In genomic region chr1:183164963-183165362, GRCh38 we compare ENCODE assay signal across 21 cellular contexts. TPM values are rescaled to one million over a fixed set of nuclear protein-coding genes. Genes with fewer than 3 reads are reported as not detected.
A peak's percentile ranks its signal among the peaks of the same experiment; 100 is the strongest.
DNase-seq lines count a peak whose midpoint lies in the region; ATAC-seq, FAIRE-seq and TF ChIP-seq lines count a peak whose summit lies in the region.
"Had no signal": no experiment of that assay in that cellular context is flagged by ENCODE, and none has a peak within 500 bp of the region (broad histone marks: within the 10 kb centered on the region; RNA-seq: fewer than 3 reads in every experiment).

No MANE protein-coding gene starts in this region.

- BruUV-seq in MCF 10A (replicated peaks; lab: Mats Ljungman, UMichigan) = TSS peak; percentile 68

- H3K14ac ChIP-seq in mesenchymal stem cell (ENCODE audit: low read length in 2 of 2) = no peak overlapping the region

- no peak overlapping the region for H3K18ac ChIP-seq in mesenchymal stem cell (ENCODE audit: low read depth in 1 of 2, low read length in 2 of 2)

- intact Hi-C loops in MCF 10A (cut with micrococcal nuclease) = loop anchor here (1.0 kb wide), 2 partner anchors 15 to 21 kb away; partner anchors contain the start of gene LAMC2

- no peaks in the 10 kb centered on the region for H3K79me1 ChIP-seq in mesenchymal stem cell (replicated peaks; ENCODE audit: low read length, poor library complexity, severe bottlenecking)

- no peak overlapping the region for H3K9ac ChIP-seq in mesenchymal stem cell (ENCODE audit: low read length)

- H3K36me3 Mint-ChIP-seq in MCF 10A (ENCODE audit: insufficient read depth, unreplicated experiment) = peaks cover 4% of the 10 kb centered on the region
- H3K36me3 Mint-ChIP-seq: brain; immature natural killer cell; naive thymus-derived CD4-positive, alpha-beta T cell; stimulated activated effector memory CD8-positive, alpha-beta T cell treated with anti-CD3 and anti-CD28 coated beads, Interleukin-12 subunit alpha, Interleukin-12 subunit beta, amount 100 ng/mL, for 72 hours had no signal

- peak; percentile 6; the same call in 1 of the 2 replicates for TF ChIP-seq RAD21 in Ishikawa (IDR thresholded peaks at IDR 0.05; ENCODE audit: low read depth)

- H3K4ac ChIP-seq in mesenchymal stem cell (ENCODE audit: low read depth in 1 of 2, low read length in 2 of 2) = no peak overlapping the region

- H4K8ac ChIP-seq in mesenchymal stem cell (ENCODE audit: low read length) = no peak overlapping the region

- H3K23ac ChIP-seq in mesenchymal stem cell (ENCODE audit: low read length in 2 of 2) = no peak overlapping the region

- H2BK5ac ChIP-seq in mesenchymal stem cell (ENCODE audit: low read depth, low read length, poor library complexity, severe bottlenecking) = no peak overlapping the region

- no peak for ATAC-seq in HG02852 (IDR thresholded peaks at IDR 0.05; ENCODE audit: unreplicated experiment)
- ATAC-seq in HG03045 (IDR thresholded peaks at IDR 0.05; ENCODE audit: unreplicated experiment) = no peak
- ATAC-seq: activated naive CD8-positive, alpha-beta T cell treated with anti-CD3 and anti-CD28 coated beads, Interleukin-2, amount 50 U/mL, for 24 hours; heart right ventricle; naive thymus-derived CD4-positive, alpha-beta T cell; pancreas; sciatic nerve; stimulated activated effector memory CD8-positive, alpha-beta T cell treated with anti-CD3 and anti-CD28 coated beads, Interleukin-12 subunit alpha, Interleukin-12 subunit beta, amount 100 ng/mL, for 72 hours had no signal

- H4K91ac ChIP-seq in mesenchymal stem cell (ENCODE audit: low read length) = peak overlapping the region; percentile 78

- H3K4me3 ChIP-seq in mesenchymal stem cell (ENCODE audit: insufficient read depth in 1 of 2, low read depth in 1 of 2, low read length in 2 of 2) = no peak overlapping the region
- H3K4me3 ChIP-seq: heart right ventricle, pancreas, suprapubic skin had no signal

- CTCF ChIA-PET in MCF 10A (lab: Yijun Ruan, JAX) = no interaction called here

- H3K4me3 Mint-ChIP-seq in MCF 10A (ENCODE audit: unreplicated experiment) = no peak overlapping the region
- H3K4me3 Mint-ChIP-seq: activated naive CD8-positive, alpha-beta T cell treated with anti-CD3 and anti-CD28 coated beads, Interleukin-2, amount 50 U/mL, for 24 hours; brain; immature natural killer cell; naive thymus-derived CD4-positive, alpha-beta T cell; stimulated activated effector memory CD8-positive, alpha-beta T cell treated with anti-CD3 and anti-CD28 coated beads, Interleukin-12 subunit alpha, Interleukin-12 subunit beta, amount 100 ng/mL, for 72 hours had no signal

- no peaks in the 10 kb centered on the region for H3K9me3 ChIP-seq in mesenchymal stem cell (ENCODE audit: control insufficient read depth, low read length)
- H3K9me3 ChIP-seq: heart right ventricle, pancreas, suprapubic skin had no signal

- H2BK120ac ChIP-seq in mesenchymal stem cell (ENCODE audit: low read depth, low read length) = no peak overlapping the region

- H3K4me1 Mint-ChIP-seq in MCF 10A (ENCODE audit: insufficient read depth, unreplicated experiment) = peaks cover 20% of the 10 kb centered on the region
- H3K4me1 Mint-ChIP-seq: activated naive CD8-positive, alpha-beta T cell treated with anti-CD3 and anti-CD28 coated beads, Interleukin-2, amount 50 U/mL, for 24 hours; brain; immature natural killer cell; naive thymus-derived CD4-positive, alpha-beta T cell; stimulated activated effector memory CD8-positive, alpha-beta T cell treated with anti-CD3 and anti-CD28 coated beads, Interleukin-12 subunit alpha, Interleukin-12 subunit beta, amount 100 ng/mL, for 72 hours had no signal

- DNase-seq in MCF 10A (ENCODE audit: unreplicated experiment) (peak; percentile 72), mesenchymal stem cell (no peak), urothelium cell line (ENCODE audit: low spot score) (peak; percentile 21), C1 segment of cervical spinal cord (lab: John Stamatoyannopoulos, UW) (no peak)
- DNase-seq: activated CD4-positive, alpha-beta T cell treated with anti-CD3 and anti-CD28 coated beads, Interleukin-2, amount 50 U/mL, for 4 hours; activated effector memory CD4-positive, alpha-beta T cell treated with anti-CD3 and anti-CD28 coated beads, Interleukin-2, amount 50 U/mL, for 16 hours; activated naive CD8-positive, alpha-beta T cell treated with anti-CD3 and anti-CD28 coated beads, Interleukin-2, amount 50 U/mL, for 24 hours; DND-41; heart right ventricle; immature natural killer cell; naive thymus-derived CD4-positive, alpha-beta T cell; NCI-H748 treated with DMSO at 0.1 percent for 48 hours; pancreas; T-helper 2 cell had no signal

- no peaks in the 10 kb centered on the region for H3K9me3 Mint-ChIP-seq in MCF 10A (ENCODE audit: unreplicated experiment)
- H3K9me3 Mint-ChIP-seq: activated naive CD8-positive, alpha-beta T cell treated with anti-CD3 and anti-CD28 coated beads, Interleukin-2, amount 50 U/mL, for 24 hours; brain; immature natural killer cell; naive thymus-derived CD4-positive, alpha-beta T cell; stimulated activated effector memory CD8-positive, alpha-beta T cell treated with anti-CD3 and anti-CD28 coated beads, Interleukin-12 subunit alpha, Interleukin-12 subunit beta, amount 100 ng/mL, for 72 hours had no signal

- 95% methylated on average over 4 of the region's 4 CpGs for WGBS in mesenchymal stem cell

- no peak overlapping the region for H2AFZ ChIP-seq in mesenchymal stem cell (ENCODE audit: low read depth, low read length)

- H2BK15ac ChIP-seq in mesenchymal stem cell (ENCODE audit: low read depth, poor library complexity, severe bottlenecking) = no peak overlapping the region

- H3K27me3 Mint-ChIP-seq in MCF 10A (ENCODE audit: insufficient read depth, unreplicated experiment) = no peaks in the 10 kb centered on the region
- H3K27me3 Mint-ChIP-seq: activated naive CD8-positive, alpha-beta T cell treated with anti-CD3 and anti-CD28 coated beads, Interleukin-2, amount 50 U/mL, for 24 hours; brain had no signal

- H3K4me2 ChIP-seq in mesenchymal stem cell (ENCODE audit: low read length, poor library complexity, severe bottlenecking) = no peak overlapping the region

- no peak overlapping the region for H2BK12ac ChIP-seq in mesenchymal stem cell (ENCODE audit: low read length in 2 of 2)

- H3K36me3 ChIP-seq in mesenchymal stem cell (ENCODE audit: control insufficient read depth in 1 of 2, insufficient read depth in 2 of 2, low read depth in 1 of 2, low read length in 2 of 2) = no peaks in the 10 kb centered on the region
- H3K36me3 ChIP-seq: heart right ventricle, pancreas, suprapubic skin had no signal

- H3K27me3 ChIP-seq in mesenchymal stem cell (ENCODE audit: control insufficient read depth in 1 of 2, insufficient read depth in 1 of 2, low read length in 2 of 2) = no peaks in the 10 kb centered on the region
- H3K27me3 ChIP-seq: heart right ventricle, pancreas, suprapubic skin had no signal

- H3K27ac Mint-ChIP-seq in MCF 10A (ENCODE audit: low read depth, unreplicated experiment) = no peak overlapping the region
- H3K27ac Mint-ChIP-seq: activated naive CD8-positive, alpha-beta T cell treated with anti-CD3 and anti-CD28 coated beads, Interleukin-2, amount 50 U/mL, for 24 hours; brain; immature natural killer cell; naive thymus-derived CD4-positive, alpha-beta T cell; stimulated activated effector memory CD8-positive, alpha-beta T cell treated with anti-CD3 and anti-CD28 coated beads, Interleukin-12 subunit alpha, Interleukin-12 subunit beta, amount 100 ng/mL, for 72 hours had no signal

- peaks cover 8% of the 10 kb centered on the region for H3K4me1 ChIP-seq in mesenchymal stem cell (ENCODE audit: control insufficient read depth, insufficient read depth, low read depth, low read length)
- H3K4me1 ChIP-seq: heart right ventricle, pancreas had no signal

- no peak for TF ChIP-seq CTCF in MCF 10A (IDR thresholded peaks at IDR 0.05; ENCODE audit: unreplicated experiment)

- POLR2A ChIA-PET in MCF 10A (lab: Yijun Ruan, JAX) = interaction anchor here (0.8 to 1.5 kb wide), 2 partner anchors 45 to 776 kb away, joined by 3 to 4 read pairs; no protein-coding TSS in a partner anchor

- H2AK5ac ChIP-seq in mesenchymal stem cell (ENCODE audit: low read length, severe bottlenecking) = no peak overlapping the region

- peak overlapping the region; percentile 98 for H3K27ac ChIP-seq in mesenchymal stem cell (ENCODE audit: low read length, poor library complexity, severe bottlenecking)
- H3K27ac ChIP-seq: heart right ventricle, pancreas, suprapubic skin had no signal

- FAIRE-seq in urothelium cell line (lab: Jason Lieb, UNC) = no peak
- FAIRE-seq: pancreas had no signal

- peak; percentile 56; the same call in 1 of the 2 replicates for TF ChIP-seq EP300 in Ishikawa (IDR thresholded peaks at IDR 0.05; ENCODE audit: borderline replicate concordance)

TF ChIP-seq in Ishikawa, 13 proteins besides CTCF, POLR2A, EP300 and RAD21:
- TF ChIP-seq FOXM1 (IDR thresholded peaks at IDR 0.05; ENCODE audit: borderline replicate concordance, low read depth) (no peak), EGR1 (IDR thresholded peaks at IDR 0.05) (no peak), CREB1 (IDR thresholded peaks at IDR 0.05; ENCODE audit: low read depth) (no peak), YY1 (IDR thresholded peaks at IDR 0.05; ENCODE audit: low read depth) (0 out of 2 replicates have a peak, but pooled peaks have one; percentile 27), MAX (IDR thresholded peaks at IDR 0.05) (peak; percentile 65), ZBTB7A (IDR thresholded peaks at IDR 0.05; ENCODE audit: low read depth) (no peak), TEAD4 (IDR thresholded peaks at IDR 0.05) (peak; percentile 79), NFIC (IDR thresholded peaks at IDR 0.05) (0 out of 2 replicates have a peak, but pooled peaks have one; percentile 32)

RNA-seq across cellular contexts. Expression of gene LAMC2, which starts 21.1 kb away (rescaled TPM):
- total RNA-seq in MCF 10A (2022) = 751 and 884 TPM in 2 replicates
- polyA plus RNA-seq in mesenchymal stem cell (2013, experiment 1 of 2) = 0.37 TPM
- 0.38 TPM for polyA plus RNA-seq in mesenchymal stem cell (2013, experiment 2 of 2)
- polyA plus RNA-seq: immature natural killer cell; naive thymus-derived CD4-positive, alpha-beta T cell had no signal

Comparison
In these comparisons a context has a peak if more than half of its experiments do, and no peak if none do; other contexts are left out.
1. DNase-seq: peak in MCF 10A (single experiment) and urothelium cell line (single experiment); none in mesenchymal stem cell (single experiment) and C1 segment of cervical spinal cord (0 of 14).